ENCODE assay signal across 11 cellular contexts in the genomic region with DNA sequence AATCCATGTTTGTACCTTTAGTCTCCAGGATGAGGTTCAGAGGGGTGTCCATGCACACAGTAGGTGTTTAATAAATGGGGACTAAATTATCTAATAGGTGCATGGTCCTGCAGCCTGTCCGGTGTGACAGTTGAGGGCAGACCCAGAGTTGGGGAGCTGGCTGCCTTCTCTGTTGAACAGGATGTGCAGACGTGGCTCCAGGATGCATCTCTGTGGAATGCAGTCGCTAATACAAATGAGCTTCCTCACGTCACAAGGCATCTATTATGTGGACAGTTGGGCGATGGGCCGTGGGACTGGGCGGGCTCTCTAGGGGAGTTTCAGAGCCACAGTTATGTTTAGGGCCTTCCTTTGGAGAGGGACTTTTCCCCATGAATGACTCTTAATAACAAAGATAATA.
A peak's percentile ranks its signal among the peaks of the same experiment; 100 is the strongest.
DNase-seq lines count a peak whose midpoint lies in the region; ATAC-seq and TF ChIP-seq lines count a peak whose summit lies in the region.
"Had no signal": no experiment of that assay in that cellular context is flagged by ENCODE, and none has a peak within 500 bp of the region (broad histone marks: within the 10 kb centered on the region; RNA-seq: fewer than 3 reads in every experiment).

No MANE protein-coding gene starts in this region.

- peak; percentile 39 for DNase-seq in AG09309 (ENCODE audit: low read depth)
- DNase-seq in NAMALWA (ENCODE audit: low spot score): peak; percentile 20
- peak; percentile 81 for DNase-seq in mesenteric fat pad (ENCODE audit: low spot score)
- no peak for DNase-seq in activated CD8-positive, alpha-beta memory T cell treated with anti-CD3 and anti-CD28 coated beads for 24 hours
- DNase-seq: activated CD4-positive, alpha-beta T cell treated with anti-CD3 and anti-CD28 coated beads, Interleukin-2, amount 10 ng/mL, durations not matched to agents 7 days and 5 days; NCI-H1092 treated with DMSO at 0.1 percent for 48 hours; PC-3 had no signal

- H3K4me3 ChIP-seq in AG09309 (ENCODE audit: control insufficient read depth, low read depth, low read length): no peak overlapping the region
- H3K4me3 ChIP-seq in ectodermal cell (ENCODE audit: insufficient read depth, low read depth, low read length): no peak overlapping the region

- H3K27me3 ChIP-seq in ectodermal cell (ENCODE audit: control insufficient read depth, insufficient read depth, low read length, poor library complexity, severe bottlenecking): no peaks in the 10 kb centered on the region

- ATAC-seq in HG03280 (IDR thresholded peaks at IDR 0.05; ENCODE audit: unreplicated experiment) (no peak), HG02642 (IDR thresholded peaks at IDR 0.05; ENCODE audit: poor library complexity, unreplicated experiment) (no peak), GM21723 (IDR thresholded peaks at IDR 0.05; ENCODE audit: unreplicated experiment) (no peak)
- ATAC-seq: PC-3 had no signal

- peak overlapping the region; percentile 37 for H3K27ac ChIP-seq in ectodermal cell (ENCODE audit: insufficient read depth, low read depth, low read length, poor library complexity, severe bottlenecking)

- WGBS in ectodermal cell, 2 experiments: 89 to 90% methylated on average over 7 of the region's 7 CpGs

- H3K9me3 ChIP-seq in ectodermal cell (ENCODE audit: control insufficient read depth, low read length): no peaks in the 10 kb centered on the region

- TF ChIP-seq CTCF in AG09309 (IDR thresholded peaks at IDR 0.05; ENCODE audit: control insufficient read depth, insufficient read depth, low read depth, low read length, missing control alignments): no peak

- no peaks in the 10 kb centered on the region for H3K36me3 ChIP-seq in ectodermal cell (ENCODE audit: control insufficient read depth, insufficient read depth, low read length)

- H3K4me1 ChIP-seq in ectodermal cell (ENCODE audit: control insufficient read depth, insufficient read depth, low read length): peaks cover 4% of the 10 kb centered on the region
